11 cellular contexts compared by ENCODE assay signal in genomic region chr16:73315645-73316044, GRCh38.
DNase-seq lines count a peak whose midpoint lies in the region; ATAC-seq, FAIRE-seq and TF ChIP-seq lines count a peak whose summit lies in the region.
"Had no signal": no experiment of that assay in that cellular context is flagged by ENCODE, and none has a peak within 500 bp of the region (broad histone marks: within the 10 kb centered on the region; RNA-seq: fewer than 3 reads in every experiment).

No MANE protein-coding gene starts in this region.

- no peaks in the 10 kb centered on the region for H3K9me1 ChIP-seq in K562 (ENCODE audit: control insufficient read depth, insufficient read depth, low read length)

- TF ChIP-seq CTCF in K562 (IDR thresholded peaks at IDR 0.05 in 2 of 3, conservative IDR thresholded peaks at IDR 0.05 in 1 of 3; ENCODE audit: insufficient read depth in 2 of 3, low read depth in 1 of 3, low read length in 3 of 3) (no peak), uterus (IDR thresholded peaks at IDR 0.05) (no peak)

- H3K4me3 ChIP-seq in K562, result no peak overlapping the region
- H3K4me3 ChIP-seq in uterus, result no peak overlapping the region
- H3K4me3 ChIP-seq: ascending aorta had no signal

- no peak overlapping the region for H3K9ac ChIP-seq in K562 (ENCODE audit: insufficient read depth in 1 of 2, low read depth in 2 of 2, low read length in 2 of 2)

- CTCF ChIA-PET in K562 (lab: Yijun Ruan, JAX; ENCODE audit: low intra/inter-chr PET ratio), result no interaction called here

- no peak overlapping the region for H2AFZ ChIP-seq in K562 (ENCODE audit: low read depth, low read length)

- no peak for FAIRE-seq in K562 (lab: Jason Lieb, UNC)
- FAIRE-seq: endometrium had no signal

- 0% methylated on average over 7 of the region's 7 CpGs for WGBS in K562 (ENCODE audit: insufficient coverage, low coverage, missing lambda C conversion rate)

- no peak for TF ChIP-seq RAD21 in K562 (CRISPR knock-in tag; conservative IDR thresholded peaks at IDR 0.05 in 1 of 2, IDR thresholded peaks at IDR 0.05 in 1 of 2)

- no peaks in the 10 kb centered on the region for H3K79me2 ChIP-seq in K562 (ENCODE audit: control insufficient read depth, insufficient read depth, low read length)

- intact Hi-C loops in K562 (cut with micrococcal nuclease), result no loop called here
- intact Hi-C loops in uterus (cut with DNase I; ENCODE audit: low total_unique reads), result no loop called here

- ATAC-seq in GM18868 (IDR thresholded peaks at IDR 0.05; ENCODE audit: unreplicated experiment), result peak; percentile 92
- ATAC-seq in GM21619 (IDR thresholded peaks at IDR 0.05; ENCODE audit: unreplicated experiment), result peak; percentile 90
- peak; percentile 90 for ATAC-seq in HG03175 (IDR thresholded peaks at IDR 0.05; ENCODE audit: unreplicated experiment)
- ATAC-seq in K562, result no peak

- POLR2A ChIA-PET in K562 (lab: Yijun Ruan, JAX), result interaction anchor here (0.7 kb wide), 1 partner anchor 48 kb away, joined by 3 read pairs; no protein-coding TSS in a partner anchor

- no peaks in the 10 kb centered on the region for H3K27me3 ChIP-seq in K562 (ENCODE audit: control insufficient read depth in 2 of 2, insufficient read depth in 2 of 2, low read length in 2 of 2)
- H3K27me3 ChIP-seq in uterus, result no peaks in the 10 kb centered on the region
- H3K27me3 ChIP-seq: ascending aorta had no signal

- no peak for TF ChIP-seq EP300 in K562 (IDR thresholded peaks at IDR 0.05; ENCODE audit: low read length)

- H3K4me2 ChIP-seq in K562 (ENCODE audit: insufficient read depth, low read length), result no peak overlapping the region

- TF ChIP-seq POLR2A in K562 (conservative IDR thresholded peaks at IDR 0.05) (no peak), uterus (IDR thresholded peaks at IDR 0.05) (no peak)

- H3K36me3 ChIP-seq in K562 (ENCODE audit: control insufficient read depth, insufficient read depth, low read length), result no peaks in the 10 kb centered on the region
- no peaks in the 10 kb centered on the region for H3K36me3 ChIP-seq in uterus
- H3K36me3 ChIP-seq: ascending aorta had no signal

- DNase-seq in K562 (ENCODE audit: extremely low read depth in 1 of 4, low spot score in 3 of 4) (no peak), uterus (no peak), cerebellum (ENCODE audit: low spot score) (no peak), GF-D8 (lab: John Stamatoyannopoulos, UW) (no peak)
- no peak for DNase-seq in activated CD8-positive, alpha-beta memory T cell treated with anti-CD3 and anti-CD28 coated beads, Interleukin-2, amount 50 U/mL, for 48 hours
- DNase-seq: midbrain had no signal

- H3K4me1 ChIP-seq in K562 (replicated peaks in 1 of 2; ENCODE audit: control insufficient read depth in 2 of 2, insufficient read depth in 2 of 2, low read length in 2 of 2) (no peaks in the 10 kb centered on the region), uterus (no peaks in the 10 kb centered on the region)
- H3K4me1 ChIP-seq: ascending aorta had no signal

- H4K20me1 ChIP-seq in K562 (replicated peaks; ENCODE audit: control insufficient read depth, insufficient read depth, low read length), result no peaks in the 10 kb centered on the region

- H3K9me3 ChIP-seq in K562 (replicated peaks; ENCODE audit: control insufficient read depth, insufficient read depth, low read depth, low read length), result no peaks in the 10 kb centered on the region
- no peaks in the 10 kb centered on the region for H3K9me3 ChIP-seq in uterus

- in situ Hi-C loops in K562 (cut with MboI), result no loop called here

- H3K27ac ChIP-seq in K562 (ENCODE audit: extremely low read depth, low read depth, low read length) (no peak overlapping the region), uterus (no peak overlapping the region)
- H3K27ac ChIP-seq: ascending aorta had no signal

- BruUV-seq in K562 (replicated peaks; lab: Mats Ljungman, UMichigan), result no TSS peak

TF ChIP-seq in K562, 482 proteins besides CTCF, POLR2A, EP300 and RAD21:
- TF ChIP-seq ZNF184 (CRISPR knock-in tag; IDR thresholded peaks at IDR 0.05) (no peak), SPI1 (IDR thresholded peaks at IDR 0.05; ENCODE audit: borderline replicate concordance, low read depth, low read length) (0 out of 2 replicates have a peak, but pooled peaks have one; percentile 17)
TF ChIP-seq in K562: peak in this region for 1.
